Comparison of ENCODE assay signal across 1 cellular context in the genomic region with DNA sequence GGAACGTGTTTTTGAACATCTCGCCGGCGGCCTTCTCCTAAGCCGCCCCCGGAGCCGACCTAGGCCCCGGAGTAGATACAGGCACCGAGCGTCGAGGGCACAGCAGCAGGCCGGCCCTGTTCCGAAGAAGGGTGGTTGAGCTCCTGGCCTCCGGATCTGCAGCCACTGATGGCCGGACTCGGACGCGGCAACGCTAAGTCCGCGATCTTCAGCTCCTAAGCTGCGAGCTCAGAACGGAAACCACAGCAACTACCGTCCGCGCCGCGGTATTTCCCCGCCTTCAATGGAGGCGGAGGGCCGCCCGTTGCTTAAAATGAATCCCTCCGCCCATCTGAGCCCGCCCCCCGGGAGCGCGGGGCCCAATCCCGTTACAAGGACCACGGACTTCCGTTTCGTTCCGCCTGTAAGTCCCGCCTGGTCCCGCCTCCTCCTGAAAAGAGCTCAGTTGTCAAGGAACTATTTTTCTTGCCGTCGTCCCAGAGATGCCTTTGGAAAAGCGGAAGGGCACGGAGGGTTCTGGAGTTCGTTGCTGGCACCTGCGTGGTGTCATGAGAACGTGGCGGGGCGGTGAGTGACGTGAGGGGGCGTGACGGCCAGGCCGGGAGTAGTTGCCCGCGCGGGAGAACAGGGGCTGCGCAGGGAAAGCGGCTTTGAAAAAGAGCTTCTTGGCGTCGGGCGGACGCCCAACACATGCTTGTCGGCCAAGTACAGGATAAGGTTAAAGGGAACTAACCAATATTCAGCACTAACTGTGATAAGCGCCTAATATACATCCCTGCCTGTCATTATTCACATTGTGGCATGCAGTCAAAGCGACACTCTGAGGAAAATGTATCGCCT.
TF ChIP-seq lines count a peak whose summit lies in the region.

A gene (minus strand): TSS at position 285 of the 840 bp plus-strand sequence. CDS start 266 bp downstream, at position 19.

TF ChIP-seq in K562, 482 proteins besides CTCF, POLR2A, EP300 and RAD21 (continued from another document and continues in another):
- TF ChIP-seq, protein P1, sequence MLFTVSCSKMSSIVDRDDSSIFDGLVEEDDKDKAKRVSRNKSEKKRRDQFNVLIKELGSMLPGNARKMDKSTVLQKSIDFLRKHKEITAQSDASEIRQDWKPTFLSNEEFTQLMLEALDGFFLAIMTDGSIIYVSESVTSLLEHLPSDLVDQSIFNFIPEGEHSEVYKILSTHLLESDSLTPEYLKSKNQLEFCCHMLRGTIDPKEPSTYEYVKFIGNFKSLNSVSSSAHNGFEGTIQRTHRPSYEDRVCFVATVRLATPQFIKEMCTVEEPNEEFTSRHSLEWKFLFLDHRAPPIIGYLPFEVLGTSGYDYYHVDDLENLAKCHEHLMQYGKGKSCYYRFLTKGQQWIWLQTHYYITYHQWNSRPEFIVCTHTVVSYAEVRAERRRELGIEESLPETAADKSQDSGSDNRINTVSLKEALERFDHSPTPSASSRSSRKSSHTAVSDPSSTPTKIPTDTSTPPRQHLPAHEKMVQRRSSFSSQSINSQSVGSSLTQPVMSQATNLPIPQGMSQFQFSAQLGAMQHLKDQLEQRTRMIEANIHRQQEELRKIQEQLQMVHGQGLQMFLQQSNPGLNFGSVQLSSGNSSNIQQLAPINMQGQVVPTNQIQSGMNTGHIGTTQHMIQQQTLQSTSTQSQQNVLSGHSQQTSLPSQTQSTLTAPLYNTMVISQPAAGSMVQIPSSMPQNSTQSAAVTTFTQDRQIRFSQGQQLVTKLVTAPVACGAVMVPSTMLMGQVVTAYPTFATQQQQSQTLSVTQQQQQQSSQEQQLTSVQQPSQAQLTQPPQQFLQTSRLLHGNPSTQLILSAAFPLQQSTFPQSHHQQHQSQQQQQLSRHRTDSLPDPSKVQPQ (CRISPR knock-in tag; IDR thresholded peaks at IDR 0.05; ENCODE audit: borderline replicate concordance) = no peak
- TF ChIP-seq ARID1B (IDR thresholded peaks at IDR 0.05) = peak; percentile 58; the same call in 1 of the 2 replicates
- no peak for TF ChIP-seq SMAD1 (IDR thresholded peaks at IDR 0.05; ENCODE audit: low read depth, low read length, partially characterized antibody)
- TF ChIP-seq, protein P2, sequence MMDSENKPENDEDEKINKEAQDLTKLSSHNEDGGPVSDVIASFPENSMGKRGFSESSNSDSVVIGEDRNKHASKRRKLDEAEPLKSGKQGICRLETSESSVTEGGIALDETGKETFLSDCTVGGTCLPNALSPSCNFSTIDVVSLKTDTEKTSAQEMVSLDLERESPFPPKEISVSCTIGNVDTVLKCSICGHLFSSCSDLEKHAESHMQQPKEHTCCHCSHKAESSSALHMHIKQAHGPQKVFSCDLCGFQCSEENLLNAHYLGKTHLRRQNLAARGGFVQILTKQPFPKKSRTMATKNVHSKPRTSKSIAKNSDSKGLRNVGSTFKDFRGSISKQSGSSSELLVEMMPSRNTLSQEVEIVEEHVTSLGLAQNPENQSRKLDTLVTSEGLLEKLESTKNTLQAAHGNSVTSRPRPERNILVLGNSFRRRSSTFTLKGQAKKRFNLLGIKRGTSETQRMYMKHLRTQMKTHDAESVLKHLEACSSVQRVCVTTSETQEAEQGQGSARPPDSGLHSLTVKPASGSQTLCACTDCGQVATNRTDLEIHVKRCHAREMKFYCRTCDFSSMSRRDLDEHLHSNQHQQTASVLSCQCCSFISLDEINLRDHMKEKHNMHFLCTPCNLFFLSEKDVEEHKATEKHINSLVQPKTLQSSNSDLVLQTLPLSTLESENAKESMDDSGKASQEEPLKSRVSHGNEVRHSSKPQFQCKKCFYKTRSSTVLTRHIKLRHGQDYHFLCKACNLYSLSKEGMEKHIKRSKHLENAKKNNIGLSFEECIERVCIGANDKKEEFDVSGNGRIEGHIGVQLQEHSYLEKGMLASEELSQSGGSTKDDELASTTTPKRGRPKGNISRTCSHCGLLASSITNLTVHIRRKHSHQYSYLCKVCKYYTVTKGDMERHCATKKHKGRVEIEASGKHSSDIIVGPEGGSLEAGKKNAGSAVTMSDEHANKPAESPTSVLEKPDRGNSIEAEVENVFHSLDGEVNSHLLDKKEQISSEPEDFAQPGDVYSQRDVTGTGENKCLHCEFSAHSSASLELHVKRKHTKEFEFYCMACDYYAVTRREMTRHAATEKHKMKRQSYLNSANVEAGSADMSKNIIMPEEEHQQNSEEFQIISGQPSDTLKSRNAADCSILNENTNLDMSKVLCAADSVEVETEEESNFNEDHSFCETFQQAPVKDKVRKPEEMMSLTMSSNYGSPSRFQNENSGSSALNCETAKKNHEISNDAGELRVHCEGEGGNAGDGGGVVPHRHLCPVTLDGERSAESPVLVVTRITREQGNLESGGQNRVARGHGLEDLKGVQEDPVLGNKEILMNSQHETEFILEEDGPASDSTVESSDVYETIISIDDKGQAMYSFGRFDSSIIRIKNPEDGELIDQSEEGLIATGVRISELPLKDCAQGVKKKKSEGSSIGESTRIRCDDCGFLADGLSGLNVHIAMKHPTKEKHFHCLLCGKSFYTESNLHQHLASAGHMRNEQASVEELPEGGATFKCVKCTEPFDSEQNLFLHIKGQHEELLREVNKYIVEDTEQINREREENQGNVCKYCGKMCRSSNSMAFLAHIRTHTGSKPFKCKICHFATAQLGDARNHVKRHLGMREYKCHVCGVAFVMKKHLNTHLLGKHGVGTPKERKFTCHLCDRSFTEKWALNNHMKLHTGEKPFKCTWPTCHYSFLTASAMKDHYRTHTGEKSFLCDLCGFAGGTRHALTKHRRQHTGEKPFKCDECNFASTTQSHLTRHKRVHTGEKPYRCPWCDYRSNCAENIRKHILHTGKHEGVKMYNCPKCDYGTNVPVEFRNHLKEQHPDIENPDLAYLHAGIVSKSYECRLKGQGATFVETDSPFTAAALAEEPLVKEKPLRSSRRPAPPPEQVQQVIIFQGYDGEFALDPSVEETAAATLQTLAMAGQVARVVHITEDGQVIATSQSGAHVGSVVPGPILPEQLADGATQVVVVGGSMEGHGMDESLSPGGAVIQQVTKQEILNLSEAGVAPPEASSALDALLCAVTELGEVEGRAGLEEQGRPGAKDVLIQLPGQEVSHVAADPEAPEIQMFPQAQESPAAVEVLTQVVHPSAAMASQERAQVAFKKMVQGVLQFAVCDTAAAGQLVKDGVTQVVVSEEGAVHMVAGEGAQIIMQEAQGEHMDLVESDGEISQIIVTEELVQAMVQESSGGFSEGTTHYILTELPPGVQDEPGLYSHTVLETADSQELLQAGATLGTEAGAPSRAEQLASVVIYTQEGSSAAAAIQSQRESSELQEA (IDR thresholded peaks at IDR 0.05; ENCODE audit: low read depth) = no peak
- no peak for TF ChIP-seq ZNF324 (CRISPR knock-in tag; IDR thresholded peaks at IDR 0.05)
- TF ChIP-seq, protein P3, sequence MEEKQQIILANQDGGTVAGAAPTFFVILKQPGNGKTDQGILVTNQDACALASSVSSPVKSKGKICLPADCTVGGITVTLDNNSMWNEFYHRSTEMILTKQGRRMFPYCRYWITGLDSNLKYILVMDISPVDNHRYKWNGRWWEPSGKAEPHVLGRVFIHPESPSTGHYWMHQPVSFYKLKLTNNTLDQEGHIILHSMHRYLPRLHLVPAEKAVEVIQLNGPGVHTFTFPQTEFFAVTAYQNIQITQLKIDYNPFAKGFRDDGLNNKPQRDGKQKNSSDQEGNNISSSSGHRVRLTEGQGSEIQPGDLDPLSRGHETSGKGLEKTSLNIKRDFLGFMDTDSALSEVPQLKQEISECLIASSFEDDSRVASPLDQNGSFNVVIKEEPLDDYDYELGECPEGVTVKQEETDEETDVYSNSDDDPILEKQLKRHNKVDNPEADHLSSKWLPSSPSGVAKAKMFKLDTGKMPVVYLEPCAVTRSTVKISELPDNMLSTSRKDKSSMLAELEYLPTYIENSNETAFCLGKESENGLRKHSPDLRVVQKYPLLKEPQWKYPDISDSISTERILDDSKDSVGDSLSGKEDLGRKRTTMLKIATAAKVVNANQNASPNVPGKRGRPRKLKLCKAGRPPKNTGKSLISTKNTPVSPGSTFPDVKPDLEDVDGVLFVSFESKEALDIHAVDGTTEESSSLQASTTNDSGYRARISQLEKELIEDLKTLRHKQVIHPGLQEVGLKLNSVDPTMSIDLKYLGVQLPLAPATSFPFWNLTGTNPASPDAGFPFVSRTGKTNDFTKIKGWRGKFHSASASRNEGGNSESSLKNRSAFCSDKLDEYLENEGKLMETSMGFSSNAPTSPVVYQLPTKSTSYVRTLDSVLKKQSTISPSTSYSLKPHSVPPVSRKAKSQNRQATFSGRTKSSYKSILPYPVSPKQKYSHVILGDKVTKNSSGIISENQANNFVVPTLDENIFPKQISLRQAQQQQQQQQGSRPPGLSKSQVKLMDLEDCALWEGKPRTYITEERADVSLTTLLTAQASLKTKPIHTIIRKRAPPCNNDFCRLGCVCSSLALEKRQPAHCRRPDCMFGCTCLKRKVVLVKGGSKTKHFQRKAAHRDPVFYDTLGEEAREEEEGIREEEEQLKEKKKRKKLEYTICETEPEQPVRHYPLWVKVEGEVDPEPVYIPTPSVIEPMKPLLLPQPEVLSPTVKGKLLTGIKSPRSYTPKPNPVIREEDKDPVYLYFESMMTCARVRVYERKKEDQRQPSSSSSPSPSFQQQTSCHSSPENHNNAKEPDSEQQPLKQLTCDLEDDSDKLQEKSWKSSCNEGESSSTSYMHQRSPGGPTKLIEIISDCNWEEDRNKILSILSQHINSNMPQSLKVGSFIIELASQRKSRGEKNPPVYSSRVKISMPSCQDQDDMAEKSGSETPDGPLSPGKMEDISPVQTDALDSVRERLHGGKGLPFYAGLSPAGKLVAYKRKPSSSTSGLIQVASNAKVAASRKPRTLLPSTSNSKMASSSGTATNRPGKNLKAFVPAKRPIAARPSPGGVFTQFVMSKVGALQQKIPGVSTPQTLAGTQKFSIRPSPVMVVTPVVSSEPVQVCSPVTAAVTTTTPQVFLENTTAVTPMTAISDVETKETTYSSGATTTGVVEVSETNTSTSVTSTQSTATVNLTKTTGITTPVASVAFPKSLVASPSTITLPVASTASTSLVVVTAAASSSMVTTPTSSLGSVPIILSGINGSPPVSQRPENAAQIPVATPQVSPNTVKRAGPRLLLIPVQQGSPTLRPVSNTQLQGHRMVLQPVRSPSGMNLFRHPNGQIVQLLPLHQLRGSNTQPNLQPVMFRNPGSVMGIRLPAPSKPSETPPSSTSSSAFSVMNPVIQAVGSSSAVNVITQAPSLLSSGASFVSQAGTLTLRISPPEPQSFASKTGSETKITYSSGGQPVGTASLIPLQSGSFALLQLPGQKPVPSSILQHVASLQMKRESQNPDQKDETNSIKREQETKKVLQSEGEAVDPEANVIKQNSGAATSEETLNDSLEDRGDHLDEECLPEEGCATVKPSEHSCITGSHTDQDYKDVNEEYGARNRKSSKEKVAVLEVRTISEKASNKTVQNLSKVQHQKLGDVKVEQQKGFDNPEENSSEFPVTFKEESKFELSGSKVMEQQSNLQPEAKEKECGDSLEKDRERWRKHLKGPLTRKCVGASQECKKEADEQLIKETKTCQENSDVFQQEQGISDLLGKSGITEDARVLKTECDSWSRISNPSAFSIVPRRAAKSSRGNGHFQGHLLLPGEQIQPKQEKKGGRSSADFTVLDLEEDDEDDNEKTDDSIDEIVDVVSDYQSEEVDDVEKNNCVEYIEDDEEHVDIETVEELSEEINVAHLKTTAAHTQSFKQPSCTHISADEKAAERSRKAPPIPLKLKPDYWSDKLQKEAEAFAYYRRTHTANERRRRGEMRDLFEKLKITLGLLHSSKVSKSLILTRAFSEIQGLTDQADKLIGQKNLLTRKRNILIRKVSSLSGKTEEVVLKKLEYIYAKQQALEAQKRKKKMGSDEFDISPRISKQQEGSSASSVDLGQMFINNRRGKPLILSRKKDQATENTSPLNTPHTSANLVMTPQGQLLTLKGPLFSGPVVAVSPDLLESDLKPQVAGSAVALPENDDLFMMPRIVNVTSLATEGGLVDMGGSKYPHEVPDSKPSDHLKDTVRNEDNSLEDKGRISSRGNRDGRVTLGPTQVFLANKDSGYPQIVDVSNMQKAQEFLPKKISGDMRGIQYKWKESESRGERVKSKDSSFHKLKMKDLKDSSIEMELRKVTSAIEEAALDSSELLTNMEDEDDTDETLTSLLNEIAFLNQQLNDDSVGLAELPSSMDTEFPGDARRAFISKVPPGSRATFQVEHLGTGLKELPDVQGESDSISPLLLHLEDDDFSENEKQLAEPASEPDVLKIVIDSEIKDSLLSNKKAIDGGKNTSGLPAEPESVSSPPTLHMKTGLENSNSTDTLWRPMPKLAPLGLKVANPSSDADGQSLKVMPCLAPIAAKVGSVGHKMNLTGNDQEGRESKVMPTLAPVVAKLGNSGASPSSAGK (IDR thresholded peaks at IDR 0.05) = peak; percentile 98
- no peak for TF ChIP-seq ZNF140 (CRISPR knock-in tag; IDR thresholded peaks at IDR 0.05)
- no peak for TF ChIP-seq ZNF212 (CRISPR knock-in tag; IDR thresholded peaks at IDR 0.05)
- TF ChIP-seq, protein P4, sequence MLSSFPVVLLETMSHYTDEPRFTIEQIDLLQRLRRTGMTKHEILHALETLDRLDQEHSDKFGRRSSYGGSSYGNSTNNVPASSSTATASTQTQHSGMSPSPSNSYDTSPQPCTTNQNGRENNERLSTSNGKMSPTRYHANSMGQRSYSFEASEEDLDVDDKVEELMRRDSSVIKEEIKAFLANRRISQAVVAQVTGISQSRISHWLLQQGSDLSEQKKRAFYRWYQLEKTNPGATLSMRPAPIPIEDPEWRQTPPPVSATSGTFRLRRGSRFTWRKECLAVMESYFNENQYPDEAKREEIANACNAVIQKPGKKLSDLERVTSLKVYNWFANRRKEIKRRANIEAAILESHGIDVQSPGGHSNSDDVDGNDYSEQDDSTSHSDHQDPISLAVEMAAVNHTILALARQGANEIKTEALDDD (IDR thresholded peaks at IDR 0.05) = peak; percentile 53; the same call in 1 of the 2 replicates
- TF ChIP-seq KDM2B (CRISPR knock-in tag; IDR thresholded peaks at IDR 0.05) = peak; percentile 46; the same call in 1 of the 2 replicates
- TF ChIP-seq ZNF785 (CRISPR knock-in tag; IDR thresholded peaks at IDR 0.05) = no peak
- peak; percentile 71 for TF ChIP-seq DIDO1 (tag; IDR thresholded peaks at IDR 0.05; ENCODE audit: low read depth)
- 0 out of 2 replicates have a peak, but pooled peaks have one; percentile 14 for TF ChIP-seq ZFPM2 (CRISPR knock-in tag; IDR thresholded peaks at IDR 0.05)
- peak; percentile 60 for TF ChIP-seq DPF2 (IDR thresholded peaks at IDR 0.05)
- no peak for TF ChIP-seq ZNF644 (tag; IDR thresholded peaks at IDR 0.05; ENCODE audit: low read depth)
- no peak for TF ChIP-seq PRPF4 (IDR thresholded peaks at IDR 0.05; ENCODE audit: insufficient read depth, low read depth, low read length, poor library complexity, severe bottlenecking)
- 0 out of 2 replicates have a peak, but pooled peaks have one; percentile 28 for TF ChIP-seq CBFB (CRISPR knock-in tag; IDR thresholded peaks at IDR 0.05)
- TF ChIP-seq ZNF444 (CRISPR knock-in tag; IDR thresholded peaks at IDR 0.05) = no peak
- TF ChIP-seq, protein P5, sequence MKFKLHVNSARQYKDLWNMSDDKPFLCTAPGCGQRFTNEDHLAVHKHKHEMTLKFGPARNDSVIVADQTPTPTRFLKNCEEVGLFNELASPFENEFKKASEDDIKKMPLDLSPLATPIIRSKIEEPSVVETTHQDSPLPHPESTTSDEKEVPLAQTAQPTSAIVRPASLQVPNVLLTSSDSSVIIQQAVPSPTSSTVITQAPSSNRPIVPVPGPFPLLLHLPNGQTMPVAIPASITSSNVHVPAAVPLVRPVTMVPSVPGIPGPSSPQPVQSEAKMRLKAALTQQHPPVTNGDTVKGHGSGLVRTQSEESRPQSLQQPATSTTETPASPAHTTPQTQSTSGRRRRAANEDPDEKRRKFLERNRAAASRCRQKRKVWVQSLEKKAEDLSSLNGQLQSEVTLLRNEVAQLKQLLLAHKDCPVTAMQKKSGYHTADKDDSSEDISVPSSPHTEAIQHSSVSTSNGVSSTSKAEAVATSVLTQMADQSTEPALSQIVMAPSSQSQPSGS (CRISPR knock-in tag; IDR thresholded peaks at IDR 0.05) = no peak
- no peak for TF ChIP-seq ZNF224 (CRISPR knock-in tag; IDR thresholded peaks at IDR 0.05)
- 0 out of 2 replicates have a peak, but pooled peaks have one; percentile 36 for TF ChIP-seq ZNF830 (CRISPR knock-in tag; IDR thresholded peaks at IDR 0.05)
- TF ChIP-seq SMC3 (conservative IDR thresholded peaks at IDR 0.05; ENCODE audit: insufficient read depth, low read depth, low read length) = no peak
- TF ChIP-seq ZNF764 (CRISPR knock-in tag; IDR thresholded peaks at IDR 0.05; ENCODE audit: low read depth) = no peak
- TF ChIP-seq RAD51 (IDR thresholded peaks at IDR 0.05; ENCODE audit: borderline replicate concordance, low read depth) = peak; percentile 25; the same call in 1 of the 2 replicates
- no peak for TF ChIP-seq EWSR1 (IDR thresholded peaks at IDR 0.05; ENCODE audit: borderline replicate concordance, low read depth, partially characterized antibody)
